8 cellular contexts compared by ENCODE assay signal in genomic region chr15:52331490-52332240, GRCh38. TPM values are rescaled to one million over a fixed set of nuclear protein-coding genes. Genes with fewer than 3 reads are reported as not detected.
A peak's percentile ranks its signal among the peaks of the same experiment; 100 is the strongest.
DNase-seq lines count a peak whose midpoint lies in the region; ATAC-seq and TF ChIP-seq lines count a peak whose summit lies in the region.

No MANE protein-coding gene starts in this region.

- no peaks in the 10 kb centered on the region for H3K27me3 ChIP-seq in BE2C

- H3K27ac Mint-ChIP-seq in activated T-cell treated with anti-CD3 and anti-CD28 coated beads, Interleukin-2, amount 50 U/mL, for 72 hours: peak overlapping the region; percentile 60

- peaks cover 23% of the 10 kb centered on the region for H3K4me1 Mint-ChIP-seq in activated T-cell treated with anti-CD3 and anti-CD28 coated beads, Interleukin-2, amount 50 U/mL, for 72 hours (ENCODE audit: low read depth)

- no peaks in the 10 kb centered on the region for H3K9me2 ChIP-seq in OCI-LY7 (ENCODE audit: insufficient read depth, low read length)

- peak; percentile 64 for TF ChIP-seq CTCF in BE2C (IDR thresholded peaks at IDR 0.05; ENCODE audit: low read depth, low read length)
- peak; percentile 89 for TF ChIP-seq CTCF in OCI-LY7 (conservative IDR thresholded peaks at IDR 0.05; ENCODE audit: low read length)

- peak overlapping the region; percentile 64 for H3K4me2 ChIP-seq in OCI-LY7 (ENCODE audit: low read length)

- H3K4me3 ChIP-seq in BE2C (ENCODE audit: low read depth, low read length) (no peak overlapping the region), OCI-LY7 (ENCODE audit: low read depth, low read length, poor library complexity, severe bottlenecking) (peak overlapping the region; percentile 24)

- H4K20me1 ChIP-seq in OCI-LY7 (ENCODE audit: insufficient read depth, low read length): no peaks in the 10 kb centered on the region

- H2AFZ ChIP-seq in OCI-LY7 (ENCODE audit: low read length): peak overlapping the region; percentile 86; the same call in 1 of the 2 replicates

- peak; percentile 48 for DNase-seq in BE2C
- DNase-seq in OCI-LY7 (ENCODE audit: low spot score): peak; percentile 89
- peak; percentile 66 to 67 for DNase-seq in activated T-cell treated with anti-CD3 and anti-CD28 coated beads, Interleukin-2, amount 50 U/mL, for 72 hours
- DNase-seq in glomerular visceral epithelial cell (ENCODE audit: extremely low spot score): peak; percentile 58
- peak; percentile 5 to 37 for DNase-seq in stimulated activated CD4-positive, alpha-beta T cell treated with anti-CD3 and anti-CD28 coated beads, Interleukin-1b, Interleukin-23, amount 100 ng/mL, for 4 hours (ENCODE audit: low read depth in 2 of 2)
- DNase-seq in NCI-H2029 (lab: John Stamatoyannopoulos, UW): no peak

- peaks cover 0 to 5% of the 10 kb centered on the region in 2 donors for H3K36me3 Mint-ChIP-seq in activated T-cell treated with anti-CD3 and anti-CD28 coated beads, Interleukin-2, amount 50 U/mL, for 72 hours (ENCODE audit: insufficient read depth in 2 of 2)

- no peaks in the 10 kb centered on the region for H3K79me2 ChIP-seq in OCI-LY7 (ENCODE audit: insufficient read depth, low read depth, low read length)

- H3K4me1 ChIP-seq in BE2C: peaks cover 6% of the 10 kb centered on the region
- peaks cover 20% of the 10 kb centered on the region for H3K4me1 ChIP-seq in OCI-LY7 (ENCODE audit: insufficient read depth, low read length, poor library complexity, severe bottlenecking)

- CTCF ChIA-PET in OCI-LY7 (lab: Charles Lee; ENCODE audit: unreplicated experiment): no interaction called here

- no peaks in the 10 kb centered on the region for H3K27me3 Mint-ChIP-seq in activated T-cell treated with anti-CD3 and anti-CD28 coated beads, Interleukin-2, amount 50 U/mL, for 72 hours (ENCODE audit: low read depth)

- POLR2A ChIA-PET in OCI-LY7 (lab: Charles Lee): interaction anchor here (0.8 to 1.1 kb wide), 2 partner anchors 47 to 132 kb away, joined by 3 read pairs; no protein-coding TSS in a partner anchor

- H3K27ac ChIP-seq in OCI-LY7 (ENCODE audit: low read depth, low read length, poor library complexity, severe bottlenecking): peak overlapping the region; percentile 18

- no peaks in the 10 kb centered on the region for H3K9me3 Mint-ChIP-seq in activated T-cell treated with anti-CD3 and anti-CD28 coated beads, Interleukin-2, amount 50 U/mL, for 72 hours

- H3K9me3 ChIP-seq in BE2C (no peaks in the 10 kb centered on the region), OCI-LY7 (ENCODE audit: low read length) (no peaks in the 10 kb centered on the region)

- H3K4me3 Mint-ChIP-seq in activated T-cell treated with anti-CD3 and anti-CD28 coated beads, Interleukin-2, amount 50 U/mL, for 72 hours: peak overlapping the region; percentile 30 to 50

- no TSS peak for BruUV-seq in OCI-LY7 (replicated peaks; lab: Mats Ljungman, UMichigan)

- intact Hi-C loops in OCI-LY7 (cut with micrococcal nuclease; ENCODE audit: unreplicated experiment): loop anchor here (1.0 kb wide), 4 partner anchors 132 to 404 kb away; no protein-coding TSS in a partner anchor

- peak; percentile 77 for ATAC-seq in GM18870 (IDR thresholded peaks at IDR 0.05; ENCODE audit: unreplicated experiment)
- peak; percentile 88 for ATAC-seq in HG03097 (IDR thresholded peaks at IDR 0.05; ENCODE audit: low FRiP score, unreplicated experiment)
- peak; percentile 100 for ATAC-seq in activated T-cell treated with anti-CD3 and anti-CD28 coated beads, Interleukin-2, amount 50 U/mL, for 72 hours (replicated peaks in 1 of 2)

- H3K36me3 ChIP-seq in BE2C (no peaks in the 10 kb centered on the region), OCI-LY7 (ENCODE audit: insufficient read depth, low read length) (peaks cover 43% of the 10 kb centered on the region)

RNA-seq across cellular contexts. Expression of gene MYO5C, which starts 36.1 kb away (rescaled TPM):
- not detected for polyA plus RNA-seq in BE2C (2012; ENCODE audit: insufficient read depth, insufficient read length, low read depth)
- total RNA-seq in OCI-LY7 (2014; rRNA removed; shearing (Covaris generic)): 1.6 and 2.1 TPM in 2 replicates
- 4.1 and 5.6 TPM in 2 replicates for total RNA-seq in OCI-LY7 (2022)
- 1 to 10 TPM in 1 of 2 donors, under 1 TPM in 1; 0.69 to 1.6 TPM for total RNA-seq in activated T-cell treated with anti-CD3 and anti-CD28 coated beads, Interleukin-2, amount 50 U/mL, for 72 hours
